ENCODE assay signal across 33 cellular contexts in the genomic region with DNA sequence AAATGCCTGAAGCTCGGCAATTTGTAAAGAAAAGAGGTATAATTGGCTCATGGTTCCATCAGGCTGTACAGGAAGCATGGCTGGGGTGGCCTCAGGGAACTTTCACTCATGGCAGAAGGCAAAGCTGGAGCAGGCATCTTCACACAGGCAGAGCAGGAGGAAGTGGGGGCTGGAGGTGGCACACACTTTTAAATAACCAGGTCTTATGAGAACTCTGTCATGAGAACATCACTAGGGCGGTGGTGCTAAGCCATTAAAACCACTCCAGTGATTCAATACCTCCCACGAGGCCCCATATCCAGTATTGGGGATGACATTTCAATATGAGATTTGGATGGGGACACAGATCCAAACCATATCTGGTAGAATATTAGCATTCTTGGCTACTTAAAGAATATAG.
"Had no signal": no experiment of that assay in that cellular context is flagged by ENCODE, and none has a peak within 500 bp of the region (broad histone marks: within the 10 kb centered on the region; RNA-seq: fewer than 3 reads in every experiment).

No MANE protein-coding gene starts in this region.

- ATAC-seq: activated CD4-positive, alpha-beta T cell treated with anti-CD3 and anti-CD28 coated beads for 36 hours; activated CD4-positive, CD25-positive, alpha-beta regulatory T cell treated with anti-CD3 and anti-CD28 coated beads, Interleukin-2, amount 50 U/mL, for 24 hours; activated naive CD4-positive, alpha-beta T cell treated with anti-CD3 and anti-CD28 coated beads, Interleukin-2, amount 50 U/mL, for 72 hours; activated T-cell treated with anti-CD3 and anti-CD28 coated beads, Interleukin-2, amount 50 U/mL, for 72 hours; body of pancreas; effector memory CD8-positive, alpha-beta T cell; foreskin keratinocyte; gastrocnemius medialis; T-helper 17 cell had no signal

- H3K4me3 Mint-ChIP-seq: activated B cell treated with CpG ODN at 0.5 μM for 24 hours; activated CD4-positive, alpha-beta memory T cell treated with anti-CD3 and anti-CD28 coated beads, Interleukin-2, amount 10 ng/mL, durations not matched to agents 7 days and 5 days; activated CD4-positive, alpha-beta T cell treated with anti-CD3 and anti-CD28 coated beads for 36 hours; activated CD4-positive, alpha-beta T cell treated with anti-CD3 and anti-CD28 coated beads, Interleukin-2, amount 10 ng/mL, durations not matched to agents 7 days and 5 days; activated naive CD4-positive, alpha-beta T cell treated with anti-CD3 and anti-CD28 coated beads, Interleukin-2, amount 10 ng/mL, durations not matched to agents 7 days and 5 days; activated T-cell treated with anti-CD3 and anti-CD28 coated beads, Interleukin-2, amount 50 U/mL, for 24 hours; activated T-cell treated with anti-CD3 and anti-CD28 coated beads, Interleukin-2, amount 50 U/mL, for 72 hours; effector memory CD8-positive, alpha-beta T cell; T-helper 17 cell; T-helper 2 cell treated with Interferon-gamma antibody and Interleukin-4, amounts not matched to agents 5 μg/mL and 100 μg/mL, for 36 hours had no signal

- H3K27me3 Mint-ChIP-seq: activated CD4-positive, alpha-beta memory T cell treated with anti-CD3 and anti-CD28 coated beads, Interleukin-2, amount 10 ng/mL, durations not matched to agents 7 days and 5 days; activated CD4-positive, alpha-beta T cell treated with anti-CD3 and anti-CD28 coated beads, Interleukin-2, amount 10 ng/mL, durations not matched to agents 7 days and 5 days; activated naive CD4-positive, alpha-beta T cell treated with anti-CD3 and anti-CD28 coated beads, Interleukin-2, amount 10 ng/mL, durations not matched to agents 7 days and 5 days; activated T-cell treated with anti-CD3 and anti-CD28 coated beads, Interleukin-2, amount 50 U/mL, for 24 hours; T-helper 17 cell had no signal

- H3K27ac Mint-ChIP-seq: activated B cell treated with CpG ODN at 0.5 μM for 24 hours; activated CD4-positive, alpha-beta memory T cell treated with anti-CD3 and anti-CD28 coated beads, Interleukin-2, amount 10 ng/mL, durations not matched to agents 7 days and 5 days; activated CD4-positive, alpha-beta T cell treated with anti-CD3 and anti-CD28 coated beads for 36 hours; activated CD4-positive, alpha-beta T cell treated with anti-CD3 and anti-CD28 coated beads, Interleukin-2, amount 10 ng/mL, durations not matched to agents 7 days and 5 days; activated naive CD4-positive, alpha-beta T cell treated with anti-CD3 and anti-CD28 coated beads, Interleukin-2, amount 10 ng/mL, durations not matched to agents 7 days and 5 days; activated naive CD4-positive, alpha-beta T cell treated with anti-CD3 and anti-CD28 coated beads, Interleukin-2, amount 50 U/mL, for 72 hours; activated T-cell treated with anti-CD3 and anti-CD28 coated beads, Interleukin-2, amount 50 U/mL, for 24 hours; activated T-cell treated with anti-CD3 and anti-CD28 coated beads, Interleukin-2, amount 50 U/mL, for 72 hours; T-helper 17 cell; T-helper 2 cell treated with Interferon-gamma antibody and Interleukin-4, amounts not matched to agents 5 μg/mL and 100 μg/mL, for 36 hours had no signal

- DNase-seq: activated B cell treated with CpG ODN at 0.5 μM for 24 hours; activated CD4-positive, alpha-beta memory T cell treated with anti-CD3 and anti-CD28 coated beads, Interleukin-2, amount 10 ng/mL, durations not matched to agents 7 days and 5 days; activated CD4-positive, alpha-beta T cell treated with anti-CD3 and anti-CD28 coated beads for 36 hours; activated CD4-positive, alpha-beta T cell treated with anti-CD3 and anti-CD28 coated beads, Interleukin-2, amount 10 ng/mL, durations not matched to agents 7 days and 5 days; activated CD4-positive, alpha-beta T cell treated with anti-CD3 and anti-CD28 coated beads, Interleukin-2, amount 50 U/mL, for 4 hours; activated CD8-positive, alpha-beta memory T cell treated with anti-CD3 and anti-CD28 coated beads, Interleukin-2, amount 50 U/mL, for 48 hours; activated gamma-delta T cell; activated naive CD4-positive, alpha-beta T cell; activated naive CD4-positive, alpha-beta T cell treated with anti-CD3 and anti-CD28 coated beads, Interleukin-2, amount 10 ng/mL, durations not matched to agents 7 days and 5 days; activated T-cell treated with anti-CD3 and anti-CD28 coated beads for 4 hours; activated T-cell treated with anti-CD3 and anti-CD28 coated beads, Interleukin-2, amount 50 U/mL, for 24 hours; activated T-cell treated with anti-CD3 and anti-CD28 coated beads, Interleukin-2, amount 50 U/mL, for 72 hours; adrenal gland; amygdala; aorta; body of pancreas; caudate nucleus; cortex of kidney; dermis blood vessel endothelial cell; effector CD4-positive, alpha-beta T cell; effector memory CD8-positive, alpha-beta T cell; erythroblast; foreskin keratinocyte; gastrocnemius medialis; glutamatergic neuron; heart left ventricle; T-helper 1 cell; T-helper 17 cell; T1000; WERI-Rb-1 had no signal

- H3K9me3 Mint-ChIP-seq: activated B cell treated with CpG ODN at 0.5 μM for 24 hours; activated CD4-positive, alpha-beta memory T cell treated with anti-CD3 and anti-CD28 coated beads, Interleukin-2, amount 10 ng/mL, durations not matched to agents 7 days and 5 days; activated CD4-positive, alpha-beta T cell treated with anti-CD3 and anti-CD28 coated beads, Interleukin-2, amount 10 ng/mL, durations not matched to agents 7 days and 5 days; activated naive CD4-positive, alpha-beta T cell treated with anti-CD3 and anti-CD28 coated beads, Interleukin-2, amount 10 ng/mL, durations not matched to agents 7 days and 5 days; activated naive CD4-positive, alpha-beta T cell treated with anti-CD3 and anti-CD28 coated beads, Interleukin-2, amount 50 U/mL, for 72 hours; activated T-cell treated with anti-CD3 and anti-CD28 coated beads, Interleukin-2, amount 50 U/mL, for 24 hours; activated T-cell treated with anti-CD3 and anti-CD28 coated beads, Interleukin-2, amount 50 U/mL, for 72 hours; effector memory CD8-positive, alpha-beta T cell; T-helper 2 cell treated with Interferon-gamma antibody and Interleukin-4, amounts not matched to agents 5 μg/mL and 100 μg/mL, for 36 hours had no signal

- H3K36me3 Mint-ChIP-seq: activated naive CD4-positive, alpha-beta T cell treated with anti-CD3 and anti-CD28 coated beads, Interleukin-2, amount 10 ng/mL, durations not matched to agents 7 days and 5 days; activated naive CD4-positive, alpha-beta T cell treated with anti-CD3 and anti-CD28 coated beads, Interleukin-2, amount 50 U/mL, for 72 hours had no signal

- H3K4me1 Mint-ChIP-seq: activated B cell treated with CpG ODN at 0.5 μM for 24 hours had no signal
